In genomic region chr18:13587001-13587400, GRCh38 we compare ENCODE assay signal across 19 cellular contexts.
DNase-seq lines count a peak whose midpoint lies in the region; ATAC-seq, FAIRE-seq and TF ChIP-seq lines count a peak whose summit lies in the region.
"Had no signal": no experiment of that assay in that cellular context is flagged by ENCODE, and none has a peak within 500 bp of the region (broad histone marks: within the 10 kb centered on the region; RNA-seq: fewer than 3 reads in every experiment).

No MANE protein-coding gene starts in this region.

- peaks cover 0 to 24% (median 3%) of the 10 kb centered on the region in 11 experiments; a peak in 7 of 22 replicates for H4K20me1 ChIP-seq in BLaER1 treated with 17β-estradiol and CSF1 and Interleukin-3, amounts not matched to agents 10 nM and 100 nM
- H4K20me1 ChIP-seq in DND-41 (ENCODE audit: insufficient read depth, low read length) (peaks cover 32% of the 10 kb centered on the region), OCI-LY3 (ENCODE audit: insufficient read depth, low read length) (no peaks in the 10 kb centered on the region), GM12878 (ENCODE audit: control insufficient read depth, insufficient read depth) (no peaks in the 10 kb centered on the region)

- no peak for TF ChIP-seq CTCF in DND-41 (IDR thresholded peaks at IDR 0.05; ENCODE audit: borderline replicate concordance, extremely low read depth, low read length, poor library complexity, severe bottlenecking)
- no peak for TF ChIP-seq CTCF in OCI-LY3 (IDR thresholded peaks at IDR 0.05; ENCODE audit: low read depth, low read length)
- no peak for TF ChIP-seq CTCF in GM12878 (IDR thresholded peaks at IDR 0.05 in 2 of 3, conservative IDR thresholded peaks at IDR 0.05 in 1 of 3; ENCODE audit: control insufficient read depth in 2 of 3, extremely low read depth in 1 of 3, insufficient read depth in 1 of 3, low read depth in 3 of 3, low read length in 3 of 3)

- CTCF ChIA-PET in GM12878 (lab: Yijun Ruan, JAX) = interaction anchor here (1.7 to 4.0 kb wide), 6 partner anchors 10 to 29 kb away, joined by 4 to 24 read pairs (median 15); no protein-coding TSS in a partner anchor

- ATAC-seq in DND-41 (ENCODE audit: insufficient read depth, low read depth) = no peak
- ATAC-seq in GM12878 = peak; percentile 59
- no peak for ATAC-seq in HG03521 (IDR thresholded peaks at IDR 0.05; ENCODE audit: unreplicated experiment)
- ATAC-seq: heart right ventricle had no signal

- WGBS in GM12878 (ENCODE audit: insufficient coverage, insufficient replicate concordance, low lambda C conversion rate, missing lambda C conversion rate) = 42% methylated on average over 1 of the region's 1 CpG

- H3K4me1 ChIP-seq in BLaER1 treated with 17β-estradiol and CSF1 and Interleukin-3, amounts not matched to agents 10 nM and 100 nM = peaks cover 70 to 90% (median 82%) of the 10 kb centered on the region in 10 experiments
- H3K4me1 ChIP-seq in DND-41 (ENCODE audit: insufficient read depth, low read length) = peaks cover 7% of the 10 kb centered on the region; the same call in 1 of the 2 replicates
- peaks cover 69% of the 10 kb centered on the region for H3K4me1 ChIP-seq in OCI-LY3 (ENCODE audit: low read length)
- H3K4me1 ChIP-seq in GM12878 (ENCODE audit: control insufficient read depth, insufficient read depth, low read length) = peaks cover 29% of the 10 kb centered on the region

- TF ChIP-seq POLR2A in GM12878 (IDR thresholded peaks at IDR 0.05; ENCODE audit: low read depth, low read length) = no peak

- no peak for TF ChIP-seq RAD21 in GM12878 (IDR thresholded peaks at IDR 0.05; ENCODE audit: insufficient read depth, low read depth, low read length)

- SMC1A ChIA-PET in GM12878 (lab: Charles Lee; ENCODE audit: uncharacterized antibody, unreplicated experiment) = interaction anchor here (1.2 to 7.3 kb wide), 7 partner anchors 9 to 50 kb away, joined by 3 to 164 read pairs (median 50); no protein-coding TSS in a partner anchor

- peaks cover 0 to 34% (median 7%) of the 10 kb centered on the region in 11 experiments; a peak in 6 of 22 replicates for H3K36me3 ChIP-seq in BLaER1 treated with 17β-estradiol and CSF1 and Interleukin-3, amounts not matched to agents 10 nM and 100 nM
- peaks cover 49% of the 10 kb centered on the region for H3K36me3 ChIP-seq in DND-41 (ENCODE audit: insufficient read depth, low read length)
- H3K36me3 ChIP-seq in OCI-LY3 (replicated peaks; ENCODE audit: low read depth, low read length) = no peaks in the 10 kb centered on the region
- H3K36me3 ChIP-seq in GM12878 (ENCODE audit: control insufficient read depth in 2 of 2, insufficient read depth in 2 of 2, low read length in 1 of 2) = no peaks in the 10 kb centered on the region
- H3K36me3 ChIP-seq: heart right ventricle, transverse colon had no signal

- intact Hi-C loops in GM12878 (cut with micrococcal nuclease; ENCODE audit: unreplicated experiment) = no loop called here

- H3K4me2 ChIP-seq in BLaER1 treated with 17β-estradiol and CSF1 and Interleukin-3, amounts not matched to agents 10 nM and 100 nM = peak overlapping the region in 6 of 11 experiments; percentile 16 to 87 (median 80); a peak in 9 of 22 replicates
- H3K4me2 ChIP-seq in DND-41 (ENCODE audit: insufficient read depth, low read length) (no peak overlapping the region), OCI-LY3 (ENCODE audit: low read length) (peak overlapping the region; percentile 74), GM12878 (ENCODE audit: control insufficient read depth, insufficient read depth) (peak overlapping the region; percentile 17)

- in situ Hi-C loops in GM12878 (cut with MboI) = no loop called here

- H3K9me3 ChIP-seq in BLaER1 treated with 17β-estradiol and CSF1 and Interleukin-3, amounts not matched to agents 10 nM and 100 nM (replicated peaks in 1 of 11) = no peaks in the 10 kb centered on the region
- H3K9me3 ChIP-seq in DND-41 (ENCODE audit: insufficient read depth, low read length, severe bottlenecking) (no peaks in the 10 kb centered on the region), OCI-LY3 (ENCODE audit: insufficient read depth, low read length) (no peaks in the 10 kb centered on the region), GM12878 (replicated peaks; ENCODE audit: control insufficient read depth, insufficient read depth, low read length) (no peaks in the 10 kb centered on the region)
- H3K9me3 ChIP-seq: heart right ventricle, transverse colon had no signal

- H3K79me2 ChIP-seq in DND-41 (ENCODE audit: insufficient read depth, low read length) = peaks cover 95% of the 10 kb centered on the region
- no peaks in the 10 kb centered on the region for H3K79me2 ChIP-seq in OCI-LY3 (ENCODE audit: low read length)
- H3K79me2 ChIP-seq in GM12878 (ENCODE audit: control insufficient read depth, insufficient read depth, low read length) = no peaks in the 10 kb centered on the region

- TF ChIP-seq EP300 in GM12878 (IDR thresholded peaks at IDR 0.05; ENCODE audit: borderline replicate concordance in 1 of 2, control insufficient read depth in 1 of 2, low read depth in 2 of 2, low read length in 2 of 2) = no peak

- RAD21 ChIA-PET in GM12878 (lab: Charles Lee; ENCODE audit: unreplicated experiment) = interaction anchor here (0.9 to 5.7 kb wide), 8 partner anchors 9 to 211 kb away, joined by 3 to 144 read pairs (median 61); no protein-coding TSS in a partner anchor

- H3K9ac ChIP-seq in BLaER1 treated with 17β-estradiol and CSF1 and Interleukin-3, amounts not matched to agents 10 nM and 100 nM = no peak overlapping the region
- no peak overlapping the region for H3K9ac ChIP-seq in DND-41 (ENCODE audit: low read depth, low read length)
- H3K9ac ChIP-seq in OCI-LY3 (ENCODE audit: low read length) = peak overlapping the region; percentile 96
- H3K9ac ChIP-seq in GM12878 (ENCODE audit: control insufficient read depth, insufficient read depth, low read length) = peak overlapping the region; percentile 2; the same call in 1 of the 2 replicates

- H2AFZ ChIP-seq in DND-41 (ENCODE audit: low read depth, low read length) (no peak overlapping the region), OCI-LY3 (ENCODE audit: low read depth, low read length) (no peak overlapping the region), GM12878 (ENCODE audit: control insufficient read depth, low read depth, low read length) (no peak overlapping the region)

- no peak for DNase-seq in DND-41
- DNase-seq in GM12878 (ENCODE audit: low read depth, low spot score) = no peak
- no peak for DNase-seq in ureter (ENCODE audit: low spot score)
- no peak for DNase-seq in GM19238 (ENCODE audit: insufficient read length, low spot score)
- no peak for DNase-seq in NCI-H226
- DNase-seq: activated CD4-positive, CD25-positive, alpha-beta regulatory T cell; activated CD8-positive, alpha-beta memory T cell treated with anti-CD3 and anti-CD28 coated beads, Interleukin-2, amount 50 U/mL, for 4 hours; activated naive CD4-positive, alpha-beta T cell; anterior cingulate cortex; COR-L47; heart right ventricle; NCI-H1694; NCI-H774; nephron progenitor cell; transverse colon had no signal

- no TSS peak for BruUV-seq in GM12878 (replicated peaks; lab: Mats Ljungman, UMichigan)

- H3K27me3 ChIP-seq in BLaER1 treated with 17β-estradiol and CSF1 and Interleukin-3, amounts not matched to agents 10 nM and 100 nM = no peaks in the 10 kb centered on the region
- H3K27me3 ChIP-seq in DND-41 (ENCODE audit: insufficient read depth, low read length, poor library complexity) (no peaks in the 10 kb centered on the region), OCI-LY3 (ENCODE audit: low read depth, low read length) (no peaks in the 10 kb centered on the region), GM12878 (replicated peaks in 1 of 2; ENCODE audit: control insufficient read depth in 2 of 2, insufficient read depth in 2 of 2, low read length in 1 of 2) (no peaks in the 10 kb centered on the region)
- H3K27me3 ChIP-seq: heart right ventricle, transverse colon had no signal

- peak; percentile 7 for FAIRE-seq in GM12878 (lab: Jason Lieb, UNC)
- FAIRE-seq: H1 had no signal

- H3K27ac ChIP-seq in BLaER1 treated with 17β-estradiol and CSF1 and Interleukin-3, amounts not matched to agents 10 nM and 100 nM = peak overlapping the region in 1 of 11 experiments; percentile 55; a peak in 1 of 22 replicates
- H3K27ac ChIP-seq in DND-41 (ENCODE audit: low read length) = 0 out of 2 replicates have a peak overlapping the region, but pooled peaks have one; percentile 0
- peak overlapping the region; percentile 97 for H3K27ac ChIP-seq in OCI-LY3 (ENCODE audit: low read length)
- H3K27ac ChIP-seq in GM12878 (ENCODE audit: control insufficient read depth, insufficient read depth) = peak overlapping the region; percentile 54
- H3K27ac ChIP-seq: heart right ventricle, transverse colon had no signal

- H3K4me3 ChIP-seq in BLaER1 treated with 17β-estradiol and CSF1 and Interleukin-3, amounts not matched to agents 10 nM and 100 nM = no peak overlapping the region
- H3K4me3 ChIP-seq in DND-41 (ENCODE audit: low read depth in 1 of 2, low read length in 2 of 2) = no peak overlapping the region
- H3K4me3 ChIP-seq in OCI-LY3 (ENCODE audit: low read length) = peak overlapping the region; percentile 71
- H3K4me3 ChIP-seq in GM12878 = no peak overlapping the region
- H3K4me3 ChIP-seq: heart right ventricle, transverse colon had no signal

- POLR2A ChIA-PET in GM12878 (lab: Charles Lee) = interaction anchor here (1.0 to 8.5 kb wide), 8 partner anchors 10 to 31 kb away, joined by 3 to 121 read pairs (median 40); no protein-coding TSS in a partner anchor

TF ChIP-seq in GM12878, 131 proteins besides CTCF, POLR2A, EP300 and RAD21:
- TF ChIP-seq POLR2AphosphoS5 (IDR thresholded peaks at IDR 0.05; ENCODE audit: low read length) (peak; percentile 45; the same call in 1 of the 2 replicates), FOS (IDR thresholded peaks at IDR 0.05; ENCODE audit: borderline replicate concordance, extremely low read depth, insufficient read length) (no peak), SMC3 (IDR thresholded peaks at IDR 0.05; ENCODE audit: borderline replicate concordance, low read length) (no peak), ZNF384 (IDR thresholded peaks at IDR 0.05; ENCODE audit: borderline replicate concordance, low read depth, low read length) (no peak), ZNF24 (IDR thresholded peaks at IDR 0.05) (no peak), IKZF1 (conservative IDR thresholded peaks at IDR 0.05) (peak; percentile 6; the same call in 1 of the 2 replicates), POU2F2 (IDR thresholded peaks at IDR 0.05; ENCODE audit: borderline replicate concordance, low read depth, low read length) (peak; percentile 80; the same call in 1 of the 3 replicates), SIX5 (IDR thresholded peaks at IDR 0.05; ENCODE audit: low read depth, low read length, severe bottlenecking) (no peak), BACH1 (IDR thresholded peaks at IDR 0.05; ENCODE audit: borderline replicate concordance) (0 out of 2 replicates have a peak, but pooled peaks have one; percentile 20), CHD2 (IDR thresholded peaks at IDR 0.05; ENCODE audit: borderline replicate concordance, low read depth, low read length) (no peak), MYB (IDR thresholded peaks at IDR 0.05; ENCODE audit: borderline replicate concordance, low read depth, low read length) (no peak)

Comparison
In these comparisons a context has a peak if more than half of its experiments do, and no peak if none do; other contexts are left out.
1. H3K9ac ChIP-seq: peak in OCI-LY3 (single experiment) and GM12878 (single experiment); none in BLaER1 treated with 17β-estradiol and CSF1 and Interleukin-3, amounts not matched to agents 10 nM and 100 nM (0 of 11) and DND-41 (single experiment).